Comparison of ENCODE assay signal across 27 cellular contexts in the genomic region with DNA sequence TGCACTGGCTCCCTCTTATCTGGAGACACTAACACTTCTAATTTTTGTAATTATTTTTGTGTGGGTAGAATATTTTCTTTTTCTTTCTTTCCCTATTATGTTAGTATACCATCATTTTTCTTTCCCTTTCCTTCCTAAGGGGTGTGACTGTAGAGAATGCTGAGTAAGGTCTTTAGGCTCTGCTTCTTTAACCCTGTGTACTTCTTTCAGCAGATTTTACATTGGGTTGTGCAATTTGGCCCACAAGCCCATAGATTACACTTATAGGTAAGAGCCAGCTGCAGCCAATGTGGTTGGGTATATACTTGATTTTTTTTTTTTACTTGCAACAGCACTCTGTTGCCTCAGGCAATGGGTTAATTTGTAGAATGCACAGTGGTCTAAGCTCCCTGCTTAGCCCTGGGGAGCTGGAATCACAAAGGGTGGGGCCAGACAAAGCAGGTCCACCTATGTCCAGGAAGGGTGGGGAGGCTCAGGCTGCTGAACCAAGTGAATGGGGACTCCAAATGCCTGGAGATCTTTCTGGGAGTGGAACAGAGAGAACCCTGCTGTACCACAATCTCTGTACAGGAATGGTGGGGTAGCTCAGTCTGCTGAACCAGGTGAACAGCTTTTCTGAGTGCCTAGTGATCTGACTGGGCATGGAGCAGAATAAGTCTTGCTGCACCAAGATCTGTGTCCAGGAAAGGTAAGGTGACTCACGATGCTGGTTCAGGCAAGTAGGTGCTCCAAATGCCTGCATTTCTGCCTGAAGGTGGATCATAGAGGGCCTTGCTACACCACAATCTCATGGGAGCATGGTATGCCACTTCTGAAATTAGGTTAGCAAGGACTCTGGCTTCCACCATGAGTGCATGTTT.
"Had no signal": no experiment of that assay in that cellular context is flagged by ENCODE, and none has a peak within 500 bp of the region (broad histone marks: within the 10 kb centered on the region; RNA-seq: fewer than 3 reads in every experiment).

No MANE protein-coding gene starts in this region.

- H3K4me1 Mint-ChIP-seq: immature natural killer cell; naive B cell; stimulated activated memory B cell treated with anti-CD40 and anti-IgM and Interleukin-4, amounts not matched to agents 10 μg/mL and 1 μg/mL and 100 μg/mL, for 72 hours had no signal

- H3K27me3 Mint-ChIP-seq: dendritic cell treated with granulocyte-macrophage colony-stimulating factor and Interleukin-4, amounts not matched to agents 40 ng/mL and 50 ng/mL, for 4 days had no signal

- H3K27me3 ChIP-seq: gastroesophageal sphincter, pancreas, spleen, tibial artery, upper lobe of left lung, uterus had no signal

- H3K4me3 Mint-ChIP-seq: dendritic cell treated with granulocyte-macrophage colony-stimulating factor and Interleukin-4, amounts not matched to agents 40 ng/mL and 50 ng/mL, for 4 days; effector memory CD8-positive, alpha-beta T cell; immature natural killer cell; naive B cell; nephron; stimulated activated memory B cell treated with anti-CD40 and anti-IgM and Interleukin-4, amounts not matched to agents 10 μg/mL and 1 μg/mL and 100 μg/mL, for 72 hours; stimulated activated naive CD8-positive, alpha-beta T cell treated with anti-CD3 and anti-CD28 coated beads, Interleukin-15, Interleukin-2, amounts not matched to agents 100 ng/mL and 50 ng/mL, for 24 hours had no signal

- ATAC-seq: effector memory CD8-positive, alpha-beta T cell; gastroesophageal sphincter; left cardiac atrium; left ventricle myocardium superior; pancreas; psoas muscle; sciatic nerve; stimulated activated memory B cell treated with anti-CD40 and anti-IgM and Interleukin-4, amounts not matched to agents 10 μg/mL and 1 μg/mL and 100 μg/mL, for 72 hours had no signal

- H3K36me3 ChIP-seq: gastroesophageal sphincter, pancreas, spleen, tibial artery, upper lobe of left lung, uterus had no signal

- H3K27ac ChIP-seq: gastroesophageal sphincter, pancreas, psoas muscle, spleen, tibial artery, upper lobe of left lung, uterus had no signal

- H3K36me3 Mint-ChIP-seq: naive B cell; stimulated activated memory B cell treated with anti-CD40 and anti-IgM and Interleukin-4, amounts not matched to agents 10 μg/mL and 1 μg/mL and 100 μg/mL, for 72 hours had no signal

- H3K9me3 ChIP-seq: pancreas, psoas muscle, tibial artery, uterus had no signal

- H3K4me3 ChIP-seq: gastroesophageal sphincter, lung, pancreas, psoas muscle, spleen, tibial artery, upper lobe of left lung, uterus had no signal

- H3K27ac Mint-ChIP-seq: dendritic cell treated with granulocyte-macrophage colony-stimulating factor and Interleukin-4, amounts not matched to agents 40 ng/mL and 50 ng/mL, for 4 days; effector memory CD8-positive, alpha-beta T cell; immature natural killer cell; naive B cell; nephron; stimulated activated memory B cell treated with anti-CD40 and anti-IgM and Interleukin-4, amounts not matched to agents 10 μg/mL and 1 μg/mL and 100 μg/mL, for 72 hours; stimulated activated naive CD8-positive, alpha-beta T cell treated with anti-CD3 and anti-CD28 coated beads, Interleukin-15, Interleukin-2, amounts not matched to agents 100 ng/mL and 50 ng/mL, for 24 hours had no signal

- DNase-seq: effector memory CD8-positive, alpha-beta T cell; erythroblast; glutamatergic neuron; immature natural killer cell; kidney; left cardiac atrium; left ventricle myocardium superior; mesendoderm; naive B cell; occipital lobe; pancreas; psoas muscle; retina; spleen; stimulated activated CD4-positive, alpha-beta T cell treated with anti-CD3 and anti-CD28 coated beads, Interleukin-15, amount 100 ng/mL, for 24 hours; stimulated activated CD4-positive, alpha-beta T cell treated with anti-CD3 and anti-CD28 coated beads, Interleukin-1b, Interleukin-23, amount 100 ng/mL, for 48 hours; stimulated activated CD4-positive, alpha-beta T cell treated with anti-CD3 and anti-CD28 coated beads, Interleukin-4, amount 100 ng/mL, for 24 hours; tibial artery; upper lobe of left lung; uterus had no signal

- H3K4me1 ChIP-seq: pancreas, psoas muscle, spleen, tibial artery, upper lobe of left lung, uterus had no signal
